11 cellular contexts compared by ENCODE assay signal in genomic region chr12:4997939-4998338, GRCh38. TPM values are rescaled to one million over a fixed set of nuclear protein-coding genes. Genes with fewer than 3 reads are reported as not detected.
DNase-seq lines count a peak whose midpoint lies in the region; TF ChIP-seq lines count a peak whose summit lies in the region.
"Had no signal": no experiment of that assay in that cellular context is flagged by ENCODE, and none has a peak within 500 bp of the region (broad histone marks: within the 10 kb centered on the region; RNA-seq: fewer than 3 reads in every experiment).

No MANE protein-coding gene starts in this region.

- peak; percentile 78 for DNase-seq in AG08396 (ENCODE audit: low spot score)
- DNase-seq in MV-4-11 (lab: John Stamatoyannopoulos, UW), result peak; percentile 3
- peak; percentile 34 for DNase-seq in mesendoderm
- DNase-seq in KG1 (lab: John Stamatoyannopoulos, UW), result no peak
- no peak for DNase-seq in Peyer's patch
- no peak for DNase-seq in nephron progenitor cell
- no peak for DNase-seq in activated T-cell treated with anti-CD3 and anti-CD28 coated beads, Interleukin-2, amount 50 U/mL, for 1 hour
- DNase-seq: Calu3, NCI-H2171 treated with DMSO at 0.1 percent for 48 hours had no signal

- TF ChIP-seq CTCF in Peyer's patch (IDR thresholded peaks at IDR 0.05) (no peak), nephron progenitor cell (IDR thresholded peaks at IDR 0.05) (no peak)

- no peaks in the 10 kb centered on the region for H3K9me3 ChIP-seq in Peyer's patch

- no peaks in the 10 kb centered on the region for H3K36me3 Mint-ChIP-seq in nephron progenitor cell (ENCODE audit: low read depth)
- H3K36me3 Mint-ChIP-seq: neural progenitor cell had no signal

- H4K5ac ChIP-seq in mesendoderm (ENCODE audit: low read length), result no peak overlapping the region

- H2BK15ac ChIP-seq in mesendoderm (replicated peaks; ENCODE audit: low read depth), result no peak overlapping the region

- H3K4me3 Mint-ChIP-seq in nephron progenitor cell, result no peak overlapping the region
- H3K4me3 Mint-ChIP-seq: neural progenitor cell had no signal

- no peak overlapping the region for H3K56ac ChIP-seq in mesendoderm (ENCODE audit: low read length)

- H3K4me1 ChIP-seq in mesendoderm (ENCODE audit: control insufficient read depth, low read depth, low read length) (no peaks in the 10 kb centered on the region), Peyer's patch (no peaks in the 10 kb centered on the region)

- H3K9me3 Mint-ChIP-seq in nephron progenitor cell, result no peaks in the 10 kb centered on the region
- H3K9me3 Mint-ChIP-seq: neural progenitor cell had no signal

- H3K27ac Mint-ChIP-seq in nephron progenitor cell, result no peak overlapping the region
- H3K27ac Mint-ChIP-seq: neural progenitor cell had no signal

- H3K27me3 ChIP-seq in mesendoderm (ENCODE audit: insufficient read depth, low read length, poor library complexity), result no peaks in the 10 kb centered on the region
- no peaks in the 10 kb centered on the region for H3K27me3 ChIP-seq in Peyer's patch
- H3K27me3 ChIP-seq: neural progenitor cell had no signal

- peaks cover 62% of the 10 kb centered on the region for H3K27me3 Mint-ChIP-seq in nephron progenitor cell (ENCODE audit: low read depth, poor library complexity)

- H3K27ac ChIP-seq in cingulate gyrus (ENCODE audit: low read depth, low read length) (peak overlapping the region; percentile 32), mesendoderm (ENCODE audit: low read depth, low read length) (no peak overlapping the region), Peyer's patch (no peak overlapping the region)
- H3K27ac ChIP-seq: neural progenitor cell had no signal

- H3K18ac ChIP-seq in mesendoderm (ENCODE audit: low read length), result no peak overlapping the region

- H2BK120ac ChIP-seq in mesendoderm (ENCODE audit: low read depth, low read length), result no peak overlapping the region

- no peak overlapping the region for H3K4me2 ChIP-seq in mesendoderm (ENCODE audit: low read length)
- H3K4me2 ChIP-seq: neural progenitor cell had no signal

- H3K79me2 ChIP-seq in mesendoderm (ENCODE audit: control insufficient read depth, insufficient read depth, low read length), result no peaks in the 10 kb centered on the region

- no CpG with 5 or more reads among the region's 7 CpGs for WGBS in mesendoderm (ENCODE audit: extremely low coverage, insufficient coverage, low lambda C conversion rate)

- no peak for TF ChIP-seq POLR2A in Peyer's patch (IDR thresholded peaks at IDR 0.05)

- no peak overlapping the region for H3K23ac ChIP-seq in mesendoderm (ENCODE audit: low read length)

- H4K8ac ChIP-seq in mesendoderm (ENCODE audit: low read depth, low read length), result no peak overlapping the region

- H3K36me3 ChIP-seq in mesendoderm (ENCODE audit: control insufficient read depth, insufficient read depth, low read length) (no peaks in the 10 kb centered on the region), Peyer's patch (no peaks in the 10 kb centered on the region)
- H3K36me3 ChIP-seq: neural progenitor cell had no signal

- no peak overlapping the region for H2AK5ac ChIP-seq in mesendoderm (ENCODE audit: low read length)

- no peaks in the 10 kb centered on the region for H3K79me1 ChIP-seq in mesendoderm (ENCODE audit: low read length)

- H3K4me3 ChIP-seq in mesendoderm (ENCODE audit: low read length) (no peak overlapping the region), Peyer's patch (no peak overlapping the region)
- H3K4me3 ChIP-seq: neural progenitor cell had no signal

- no peaks in the 10 kb centered on the region for H3K4me1 Mint-ChIP-seq in nephron progenitor cell

- H3K9ac ChIP-seq in mesendoderm (ENCODE audit: low read length), result no peak overlapping the region
- H3K9ac ChIP-seq: neural progenitor cell had no signal

- H2BK5ac ChIP-seq in mesendoderm (ENCODE audit: low read length), result no peak overlapping the region

- H3K4ac ChIP-seq in mesendoderm (ENCODE audit: low read depth, low read length), result no peak overlapping the region

RNA-seq across cellular contexts. Expression of gene KCNA5, which starts 45.7 kb away (rescaled TPM):
- polyA plus RNA-seq in mesendoderm (2013, experiment 1 of 2), result 1.6 TPM
- polyA plus RNA-seq in mesendoderm (2013, experiment 2 of 2), result 1.4 TPM
- under 1 TPM in 1 of 4 donors, not detected in 3; 0.38 TPM for total RNA-seq in Peyer's patch
- total RNA-seq: Calu3 had no signal

Comparison
In these comparisons a context has a peak if more than half of its experiments do, and no peak if none do; other contexts are left out.
1. DNase-seq: peak in AG08396 (single experiment), MV-4-11 (single experiment) and mesendoderm (single experiment); none in KG1 (single experiment), Peyer's patch (0 of 3), nephron progenitor cell (single experiment) and activated T-cell treated with anti-CD3 and anti-CD28 coated beads, Interleukin-2, amount 50 U/mL, for 1 hour (single experiment).